ENCODE assay signal across 1 cellular context in genomic region chr2:61184263-61184662, GRCh38.
A peak's percentile ranks its signal among the peaks of the same experiment; 100 is the strongest.
TF ChIP-seq lines count a peak whose summit lies in the region.

No MANE protein-coding gene starts in this region.

TF ChIP-seq in HepG2, 621 proteins besides CTCF, POLR2A, EP300 and RAD21 (continued from another document):
- TF ChIP-seq, protein P1, sequence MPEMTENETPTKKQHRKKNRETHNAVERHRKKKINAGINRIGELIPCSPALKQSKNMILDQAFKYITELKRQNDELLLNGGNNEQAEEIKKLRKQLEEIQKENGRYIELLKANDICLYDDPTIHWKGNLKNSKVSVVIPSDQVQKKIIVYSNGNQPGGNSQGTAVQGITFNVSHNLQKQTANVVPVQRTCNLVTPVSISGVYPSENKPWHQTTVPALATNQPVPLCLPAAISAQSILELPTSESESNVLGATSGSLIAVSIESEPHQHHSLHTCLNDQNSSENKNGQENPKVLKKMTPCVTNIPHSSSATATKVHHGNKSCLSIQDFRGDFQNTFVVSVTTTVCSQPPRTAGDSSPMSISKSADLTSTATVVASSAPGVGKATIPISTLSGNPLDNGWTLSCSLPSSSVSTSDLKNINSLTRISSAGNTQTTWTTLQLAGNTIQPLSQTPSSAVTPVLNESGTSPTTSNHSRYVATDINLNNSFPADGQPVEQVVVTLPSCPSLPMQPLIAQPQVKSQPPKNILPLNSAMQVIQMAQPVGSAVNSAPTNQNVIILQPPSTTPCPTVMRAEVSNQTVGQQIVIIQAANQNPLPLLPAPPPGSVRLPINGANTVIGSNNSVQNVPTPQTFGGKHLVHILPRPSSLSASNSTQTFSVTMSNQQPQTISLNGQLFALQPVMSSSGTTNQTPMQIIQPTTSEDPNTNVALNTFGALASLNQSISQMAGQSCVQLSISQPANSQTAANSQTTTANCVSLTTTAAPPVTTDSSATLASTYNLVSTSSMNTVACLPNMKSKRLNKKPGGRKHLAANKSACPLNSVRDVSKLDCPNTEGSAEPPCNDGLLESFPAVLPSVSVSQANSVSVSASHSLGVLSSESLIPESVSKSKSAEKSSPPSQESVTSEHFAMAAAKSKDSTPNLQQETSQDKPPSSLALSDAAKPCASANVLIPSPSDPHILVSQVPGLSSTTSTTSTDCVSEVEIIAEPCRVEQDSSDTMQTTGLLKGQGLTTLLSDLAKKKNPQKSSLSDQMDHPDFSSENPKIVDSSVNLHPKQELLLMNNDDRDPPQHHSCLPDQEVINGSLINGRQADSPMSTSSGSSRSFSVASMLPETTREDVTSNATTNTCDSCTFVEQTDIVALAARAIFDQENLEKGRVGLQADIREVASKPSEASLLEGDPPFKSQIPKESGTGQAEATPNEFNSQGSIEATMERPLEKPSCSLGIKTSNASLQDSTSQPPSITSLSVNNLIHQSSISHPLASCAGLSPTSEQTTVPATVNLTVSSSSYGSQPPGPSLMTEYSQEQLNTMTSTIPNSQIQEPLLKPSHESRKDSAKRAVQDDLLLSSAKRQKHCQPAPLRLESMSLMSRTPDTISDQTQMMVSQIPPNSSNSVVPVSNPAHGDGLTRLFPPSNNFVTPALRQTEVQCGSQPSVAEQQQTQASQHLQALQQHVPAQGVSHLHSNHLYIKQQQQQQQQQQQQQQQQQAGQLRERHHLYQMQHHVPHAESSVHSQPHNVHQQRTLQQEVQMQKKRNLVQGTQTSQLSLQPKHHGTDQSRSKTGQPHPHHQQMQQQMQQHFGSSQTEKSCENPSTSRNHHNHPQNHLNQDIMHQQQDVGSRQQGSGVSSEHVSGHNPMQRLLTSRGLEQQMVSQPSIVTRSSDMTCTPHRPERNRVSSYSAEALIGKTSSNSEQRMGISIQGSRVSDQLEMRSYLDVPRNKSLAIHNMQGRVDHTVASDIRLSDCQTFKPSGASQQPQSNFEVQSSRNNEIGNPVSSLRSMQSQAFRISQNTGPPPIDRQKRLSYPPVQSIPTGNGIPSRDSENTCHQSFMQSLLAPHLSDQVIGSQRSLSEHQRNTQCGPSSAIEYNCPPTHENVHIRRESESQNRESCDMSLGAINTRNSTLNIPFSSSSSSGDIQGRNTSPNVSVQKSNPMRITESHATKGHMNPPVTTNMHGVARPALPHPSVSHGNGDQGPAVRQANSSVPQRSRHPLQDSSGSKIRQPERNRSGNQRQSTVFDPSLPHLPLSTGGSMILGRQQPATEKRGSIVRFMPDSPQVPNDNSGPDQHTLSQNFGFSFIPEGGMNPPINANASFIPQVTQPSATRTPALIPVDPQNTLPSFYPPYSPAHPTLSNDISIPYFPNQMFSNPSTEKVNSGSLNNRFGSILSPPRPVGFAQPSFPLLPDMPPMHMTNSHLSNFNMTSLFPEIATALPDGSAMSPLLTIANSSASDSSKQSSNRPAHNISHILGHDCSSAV (CRISPR knock-in tag; IDR thresholded peaks at IDR 0.05; ENCODE audit: borderline replicate concordance), result no peak
- TF ChIP-seq MAFF (IDR thresholded peaks at IDR 0.05; ENCODE audit: low read depth, low read length), result peak; percentile 60
- no peak for TF ChIP-seq NBN (conservative IDR thresholded peaks at IDR 0.05)
- TF ChIP-seq MAFK (conservative IDR thresholded peaks at IDR 0.05 in 1 of 2, IDR thresholded peaks at IDR 0.05 in 1 of 2; ENCODE audit: low read length in 2 of 2), result peak; percentile 72 to 80
- no peak for TF ChIP-seq MTA3 (CRISPR knock-in tag; IDR thresholded peaks at IDR 0.05)
- no peak for TF ChIP-seq SMAD1 (CRISPR knock-in tag; IDR thresholded peaks at IDR 0.05; ENCODE audit: borderline replicate concordance, low read depth)
- no peak for TF ChIP-seq ZBTB1 (CRISPR knock-in tag; IDR thresholded peaks at IDR 0.05; ENCODE audit: borderline replicate concordance)
- TF ChIP-seq ZNF660 (CRISPR knock-in tag; IDR thresholded peaks at IDR 0.05; ENCODE audit: borderline replicate concordance, low read depth), result no peak
- TF ChIP-seq ERF (CRISPR knock-in tag; IDR thresholded peaks at IDR 0.05), result no peak
- TF ChIP-seq NCOA5 (CRISPR knock-in tag; IDR thresholded peaks at IDR 0.05), result no peak
- TF ChIP-seq ATF7-NPFF (CRISPR knock-in tag; IDR thresholded peaks at IDR 0.05; ENCODE audit: low read depth), result no peak
